Comparison of ENCODE assay signal across 15 cellular contexts in the genomic region with DNA sequence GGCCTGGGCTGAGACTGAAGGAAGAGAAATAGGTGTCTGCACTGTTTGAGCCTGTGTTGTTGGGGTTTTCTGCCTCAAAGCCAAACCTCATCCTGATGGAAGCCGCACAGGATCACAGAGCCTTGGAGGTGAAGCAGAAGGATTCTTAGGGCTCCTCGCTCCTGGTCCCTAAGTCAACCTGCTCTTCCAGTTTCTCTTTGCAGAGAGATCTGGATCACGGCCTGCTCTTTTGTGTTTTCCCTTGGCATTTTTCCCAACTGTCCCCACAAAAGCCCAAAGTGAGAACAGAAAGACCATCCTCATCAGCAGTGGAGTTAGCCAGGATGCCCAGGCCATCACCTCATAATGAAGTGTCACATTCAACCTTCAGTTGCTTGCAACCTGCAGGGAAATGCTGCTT.
"Had no signal": no experiment of that assay in that cellular context is flagged by ENCODE, and none has a peak within 500 bp of the region (broad histone marks: within the 10 kb centered on the region; RNA-seq: fewer than 3 reads in every experiment).

No MANE protein-coding gene starts in this region.

- H2AFZ ChIP-seq: hepatocyte had no signal

- DNase-seq: effector memory CD8-positive, alpha-beta T cell; foreskin keratinocyte; head of caudate nucleus; mesendoderm; naive B cell; stimulated activated CD4-positive, alpha-beta T cell treated with anti-CD3 and anti-CD28 coated beads, Interleukin-4, amount 100 ng/mL, for 1 hour; stimulated activated CD8-positive, alpha-beta memory T cell treated with anti-CD3 and anti-CD28 coated beads, Interleukin-4, amount 100 ng/mL, for 48 hours; stimulated activated naive CD8-positive, alpha-beta T cell treated with anti-CD3 and anti-CD28 coated beads, Interleukin-15, Interleukin-2, amounts not matched to agents 100 U/mL and 50 U/mL, for 24 hours; thyroid gland had no signal

- H3K36me3 ChIP-seq: neutrophil, right atrium auricular region, suprapubic skin, thyroid gland had no signal

- ATAC-seq: effector memory CD8-positive, alpha-beta T cell; foreskin keratinocyte; stimulated activated effector memory CD8-positive, alpha-beta T cell treated with anti-CD3 and anti-CD28 coated beads, Interleukin-12 subunit alpha, Interleukin-12 subunit beta, amount 100 ng/mL, for 72 hours; stimulated activated naive CD8-positive, alpha-beta T cell treated with anti-CD3 and anti-CD28 coated beads, Interleukin-15, Interleukin-2, amounts not matched to agents 100 U/mL and 50 U/mL, for 24 hours had no signal

- H3K4me1 ChIP-seq: foreskin keratinocyte, right atrium auricular region had no signal

- H3K4me3 ChIP-seq: hepatocyte, right atrium auricular region, smooth muscle cell, suprapubic skin, thyroid gland had no signal

- H3K27me3 ChIP-seq: hepatocyte, right atrium auricular region, suprapubic skin, thyroid gland had no signal

- H3K27ac ChIP-seq: foreskin keratinocyte, hepatocyte, neutrophil, right atrium auricular region, suprapubic skin, thyroid gland had no signal

- H3K9me3 ChIP-seq: neutrophil, right atrium auricular region, suprapubic skin, thyroid gland had no signal

- H3K4me2 ChIP-seq: hepatocyte, smooth muscle cell had no signal
